ENCODE assay signal across 13 cellular contexts in the genomic region with DNA sequence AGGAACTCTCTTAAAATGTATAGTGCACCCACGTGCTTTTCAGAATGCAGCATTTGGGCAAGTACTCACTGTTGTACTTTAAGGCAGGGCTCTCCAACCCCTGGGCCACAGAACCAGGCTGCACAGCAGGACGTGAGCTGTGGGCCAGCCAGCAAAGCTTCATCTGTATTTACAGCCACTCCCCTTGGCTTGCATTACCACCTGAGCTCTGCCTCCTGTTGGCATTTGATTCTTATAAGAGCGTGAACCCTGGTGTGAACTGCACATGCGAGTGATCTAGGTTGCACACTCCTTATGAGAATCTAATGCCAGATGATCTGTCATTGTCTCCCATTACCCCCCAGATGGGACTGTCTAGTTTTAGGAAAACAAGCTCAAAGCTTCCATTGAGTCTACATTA. TPM values are rescaled to one million over a fixed set of nuclear protein-coding genes. Genes with fewer than 3 reads are reported as not detected.
A peak's percentile ranks its signal among the peaks of the same experiment; 100 is the strongest.
DNase-seq lines count a peak whose midpoint lies in the region; ATAC-seq and TF ChIP-seq lines count a peak whose summit lies in the region.
"Had no signal": no experiment of that assay in that cellular context is flagged by ENCODE, and none has a peak within 500 bp of the region (broad histone marks: within the 10 kb centered on the region; RNA-seq: fewer than 3 reads in every experiment).

No MANE protein-coding gene starts in this region.

- peak overlapping the region; percentile 91 for H3K4me2 ChIP-seq in Loucy (ENCODE audit: low read depth, low read length, poor library complexity, severe bottlenecking)
- peak overlapping the region; percentile 3 for H3K4me2 ChIP-seq in osteoblast (ENCODE audit: insufficient read depth, low read length)

- no peaks in the 10 kb centered on the region for H3K9me3 ChIP-seq in Loucy (ENCODE audit: insufficient read depth, low read depth, low read length)
- H3K9me3 ChIP-seq in osteoblast (ENCODE audit: low read depth, low read length), result no peaks in the 10 kb centered on the region
- no peaks in the 10 kb centered on the region for H3K9me3 ChIP-seq in right cardiac atrium (ENCODE audit: control insufficient read depth, low read length)

- DNase-seq in DMS 273 (lab: John Stamatoyannopoulos, UW; ENCODE audit: unreplicated experiment) (peak; percentile 15), DMS 273 treated with DMSO at 0.1 percent for 48 hours (lab: John Stamatoyannopoulos, UW) (no peak), dorsolateral prefrontal cortex (no peak), osteoblast (ENCODE audit: insufficient read length, low spot score, missing footprints) (no peak), DMS53 treated with DMSO at 0.1 percent for 48 hours (lab: John Stamatoyannopoulos, UW; ENCODE audit: unreplicated experiment) (no peak), right cardiac atrium (no peak)
- DNase-seq: activated CD4-positive, alpha-beta T cell treated with anti-CD3 and anti-CD28 coated beads for 1 hour; aorta; NCI-H510A; SIG-M5; stimulated activated CD8-positive, alpha-beta memory T cell treated with anti-CD3 and anti-CD28 coated beads, Interleukin-4, amount 100 ng/mL, for 48 hours had no signal

- TF ChIP-seq CTCF in Loucy (conservative IDR thresholded peaks at IDR 0.05; ENCODE audit: low read length), result no peak
- TF ChIP-seq CTCF in dorsolateral prefrontal cortex (IDR thresholded peaks at IDR 0.05 in 54 of 56, conservative IDR thresholded peaks at IDR 0.05 in 2 of 56; ENCODE audit: low read depth in 1 of 56, partially characterized antibody in 56 of 56), result no peak
- TF ChIP-seq CTCF in osteoblast (IDR thresholded peaks at IDR 0.05; ENCODE audit: extremely low read depth, low read depth, low read length), result no peak

- H3K36me3 ChIP-seq in Loucy (ENCODE audit: insufficient read depth, low read length) (peaks cover 17% of the 10 kb centered on the region; the same call in 1 of the 2 replicates), osteoblast (ENCODE audit: insufficient read depth, low read length) (peaks cover 15% of the 10 kb centered on the region)

- 70% methylated on average over 4 of the region's 4 CpGs for WGBS in right cardiac atrium

- H3K27me3 ChIP-seq in Loucy (ENCODE audit: insufficient read depth, low read length, poor library complexity, severe bottlenecking) (peaks cover 4% of the 10 kb centered on the region), dorsolateral prefrontal cortex (no peaks in the 10 kb centered on the region), osteoblast (ENCODE audit: insufficient read depth, low read length) (no peaks in the 10 kb centered on the region), right cardiac atrium (ENCODE audit: control insufficient read depth, insufficient read depth) (no peaks in the 10 kb centered on the region)

- H4K20me1 ChIP-seq in Loucy (ENCODE audit: insufficient read depth, low read length, poor library complexity, severe bottlenecking) (peaks cover 73% of the 10 kb centered on the region), osteoblast (ENCODE audit: insufficient read depth, low read length) (peaks cover 46% of the 10 kb centered on the region)

- H3K27ac ChIP-seq in dorsolateral prefrontal cortex (no peak overlapping the region), osteoblast (ENCODE audit: low read depth, low read length) (no peak overlapping the region), right cardiac atrium (ENCODE audit: low read length) (no peak overlapping the region)

- H3F3A ChIP-seq in Loucy (ENCODE audit: low read depth), result no peaks in the 10 kb centered on the region

- intact Hi-C loops in dorsolateral prefrontal cortex (cut with DNase I) (loop anchor here in 1 of 2 donors (5.0 kb wide), 1 partner anchor 336 kb away; a partner anchor contains a TSS), right cardiac atrium (cut with DNase I) (no loop called here)

- no peaks in the 10 kb centered on the region for H3K9me2 ChIP-seq in Loucy (replicated peaks; ENCODE audit: low read depth, low read length)

- peaks cover 39% of the 10 kb centered on the region for H3K4me1 ChIP-seq in Loucy (ENCODE audit: insufficient read depth, low read length, poor library complexity, severe bottlenecking)
- H3K4me1 ChIP-seq in osteoblast (ENCODE audit: insufficient read depth, low read length), result peaks cover 15% of the 10 kb centered on the region
- H3K4me1 ChIP-seq in right cardiac atrium (ENCODE audit: control insufficient read depth, insufficient read depth, low read length), result peaks cover 9% of the 10 kb centered on the region

- H3K9ac ChIP-seq in Loucy (ENCODE audit: low read depth, low read length, poor library complexity, severe bottlenecking), result peak overlapping the region; percentile 21

- H3K79me2 ChIP-seq in Loucy (ENCODE audit: insufficient read depth, low read length) (peaks cover 79% of the 10 kb centered on the region), osteoblast (ENCODE audit: insufficient read depth, low read length) (peaks cover 84% of the 10 kb centered on the region)

- ATAC-seq in GM18867 (IDR thresholded peaks at IDR 0.05; ENCODE audit: unreplicated experiment) (no peak), right cardiac atrium (no peak)

- H3K4me3 ChIP-seq in Loucy (ENCODE audit: low read length, poor library complexity, severe bottlenecking) (peak overlapping the region; percentile 51), dorsolateral prefrontal cortex (peak overlapping the region in 31 of 59 donors; percentile 1 to 97 (median 20)), osteoblast (ENCODE audit: insufficient read depth, low read length) (no peak overlapping the region), right cardiac atrium (ENCODE audit: low read length) (no peak overlapping the region)

- no peak overlapping the region for H2AFZ ChIP-seq in Loucy (ENCODE audit: low read length)
- no peak overlapping the region for H2AFZ ChIP-seq in osteoblast (ENCODE audit: low read length)

RNA-seq across cellular contexts. Expression of a gene that starts 3.0 kb away (rescaled TPM):
- total RNA-seq in dorsolateral prefrontal cortex (100 to 1,000 TPM in 90 of 120 experiments, 10 to 100 TPM in 30; 69.7 to 160 (median 112) TPM), osteoblast (139 and 153 TPM in 2 replicates), right cardiac atrium (100 to 1,000 TPM; 128 to 139 (median 130) TPM)
- polyA plus RNA-seq in right cardiac atrium, result 124 TPM

Comparison
In these comparisons a context has a peak if more than half of its experiments do, and no peak if none do; other contexts are left out.
1. H3K4me3 ChIP-seq: peak in Loucy (single experiment) and dorsolateral prefrontal cortex (31 of 59); none in osteoblast (single experiment) and right cardiac atrium (single experiment).